Comparison of ENCODE assay signal across 3 cellular contexts in the genomic region with DNA sequence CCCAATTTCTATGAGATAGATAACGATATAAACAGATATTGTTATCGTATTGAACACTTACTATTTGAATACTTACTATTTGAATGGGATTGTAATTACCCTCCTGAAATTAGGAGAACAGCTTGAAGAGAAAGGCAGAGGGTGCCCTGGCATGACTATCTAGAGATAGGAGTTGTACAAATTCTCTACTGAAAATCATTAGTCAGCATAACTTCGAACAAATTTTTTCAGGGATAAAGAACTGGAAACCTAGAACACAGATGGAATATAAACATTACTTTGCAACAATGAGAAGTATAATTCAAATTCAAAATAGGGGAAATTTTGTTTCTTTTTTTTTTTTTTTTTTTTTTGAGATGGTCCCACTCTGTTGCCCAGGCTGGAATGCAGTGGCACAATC.
TF ChIP-seq lines count a peak whose summit lies in the region.

No MANE protein-coding gene starts in this region.

TF ChIP-seq in A549, 52 proteins besides CTCF, POLR2A, EP300 and RAD21:
- no peak for TF ChIP-seq GATA3 (IDR thresholded peaks at IDR 0.05; ENCODE audit: borderline replicate concordance)
- peak; percentile 68 for TF ChIP-seq MAFK (IDR thresholded peaks at IDR 0.05; ENCODE audit: partially characterized antibody)
TF ChIP-seq in A549: peak in this region for 1.

TF ChIP-seq in IMR-90, 13 proteins besides CTCF, POLR2A, EP300 and RAD21:
- TF ChIP-seq FOS (IDR thresholded peaks at IDR 0.05; ENCODE audit: low read depth, low read length) (no peak), MAFK (IDR thresholded peaks at IDR 0.05; ENCODE audit: low read depth, low read length) (peak; percentile 87), MXI1 (IDR thresholded peaks at IDR 0.05; ENCODE audit: borderline replicate concordance, low read depth, low read length) (no peak)

TF ChIP-seq in H1, 55 proteins besides CTCF, POLR2A, EP300 and RAD21:
- TF ChIP-seq, protein P1, sequence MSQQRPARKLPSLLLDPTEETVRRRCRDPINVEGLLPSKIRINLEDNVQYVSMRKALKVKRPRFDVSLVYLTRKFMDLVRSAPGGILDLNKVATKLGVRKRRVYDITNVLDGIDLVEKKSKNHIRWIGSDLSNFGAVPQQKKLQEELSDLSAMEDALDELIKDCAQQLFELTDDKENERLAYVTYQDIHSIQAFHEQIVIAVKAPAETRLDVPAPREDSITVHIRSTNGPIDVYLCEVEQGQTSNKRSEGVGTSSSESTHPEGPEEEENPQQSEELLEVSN (IDR thresholded peaks at IDR 0.05): no peak
- peak; percentile 41; the same call in 1 of the 2 replicates for TF ChIP-seq MAFK (IDR thresholded peaks at IDR 0.05; ENCODE audit: low read depth, low read length)
- TF ChIP-seq SUZ12 (IDR thresholded peaks at IDR 0.05; ENCODE audit: low read length): no peak
TF ChIP-seq in H1: peak in this region for 1.
